In genomic region chr1:59596432-59596831, GRCh38 we compare ENCODE assay signal across 11 cellular contexts.
DNase-seq lines count a peak whose midpoint lies in the region; ATAC-seq and TF ChIP-seq lines count a peak whose summit lies in the region.
"Had no signal": no experiment of that assay in that cellular context is flagged by ENCODE, and none has a peak within 500 bp of the region (broad histone marks: within the 10 kb centered on the region; RNA-seq: fewer than 3 reads in every experiment).

No MANE protein-coding gene starts in this region.

- H3K27me3 ChIP-seq in osteoblast (ENCODE audit: insufficient read depth, low read length), result no peaks in the 10 kb centered on the region
- H3K27me3 ChIP-seq in BE2C, result no peaks in the 10 kb centered on the region

- no peak overlapping the region for H3K4me3 ChIP-seq in fibroblast of mammary gland (ENCODE audit: control insufficient read depth, low read depth, low read length)
- H3K4me3 ChIP-seq in osteoblast (ENCODE audit: insufficient read depth, low read length), result no peak overlapping the region
- no peak overlapping the region for H3K4me3 ChIP-seq in BE2C (ENCODE audit: low read depth, low read length)

- H4K20me1 ChIP-seq in osteoblast (ENCODE audit: insufficient read depth, low read length), result no peaks in the 10 kb centered on the region

- no peak for TF ChIP-seq CTCF in C4-2B (conservative IDR thresholded peaks at IDR 0.05)
- no peak for TF ChIP-seq CTCF in fibroblast of mammary gland (conservative IDR thresholded peaks at IDR 0.05; ENCODE audit: control insufficient read depth, insufficient read depth, low read depth, low read length)
- TF ChIP-seq CTCF in osteoblast (IDR thresholded peaks at IDR 0.05; ENCODE audit: extremely low read depth, low read depth, low read length), result no peak
- no peak for TF ChIP-seq CTCF in BE2C (IDR thresholded peaks at IDR 0.05; ENCODE audit: low read depth, low read length)

- DNase-seq in RPMI7951 (ENCODE audit: low read depth) (peak; percentile 80), fibroblast of mammary gland (ENCODE audit: low read depth) (peak; percentile 90), osteoblast (ENCODE audit: insufficient read length, low spot score, missing footprints) (peak; percentile 36), BE2C (no peak)
- DNase-seq in activated T-cell treated with anti-CD3 and anti-CD28 coated beads, Interleukin-2, amount 50 U/mL, for 48 hours, result no peak
- DNase-seq: effector CD4-positive, alpha-beta T cell; nephron progenitor cell; stimulated activated CD8-positive, alpha-beta memory T cell treated with anti-CD3 and anti-CD28 coated beads, Interleukin-4, amount 100 ng/mL, for 48 hours had no signal

- H3K36me3 ChIP-seq in osteoblast (ENCODE audit: insufficient read depth, low read length), result no peaks in the 10 kb centered on the region
- no peaks in the 10 kb centered on the region for H3K36me3 ChIP-seq in BE2C

- no peak overlapping the region for H2AFZ ChIP-seq in osteoblast (ENCODE audit: low read length)

- H3K79me2 ChIP-seq in osteoblast (ENCODE audit: insufficient read depth, low read length), result no peaks in the 10 kb centered on the region

- H3K4me2 ChIP-seq in osteoblast (ENCODE audit: insufficient read depth, low read length), result no peak overlapping the region

- no peaks in the 10 kb centered on the region for H3K9me3 ChIP-seq in osteoblast (ENCODE audit: low read depth, low read length)
- H3K9me3 ChIP-seq in BE2C, result no peaks in the 10 kb centered on the region

- H3K4me1 ChIP-seq in osteoblast (ENCODE audit: insufficient read depth, low read length), result peaks cover 15% of the 10 kb centered on the region
- H3K4me1 ChIP-seq in BE2C, result no peaks in the 10 kb centered on the region

- H3K27ac ChIP-seq in C4-2B (peak overlapping the region; percentile 84), osteoblast (ENCODE audit: low read depth, low read length) (peak overlapping the region; percentile 38)

- ATAC-seq in GM19463 (IDR thresholded peaks at IDR 0.05; ENCODE audit: unreplicated experiment), result no peak
- ATAC-seq in GM19023 (IDR thresholded peaks at IDR 0.05; ENCODE audit: unreplicated experiment), result no peak

Comparison
In these comparisons a context has a peak if more than half of its experiments do, and no peak if none do; other contexts are left out.
1. DNase-seq: peak in RPMI7951 (single experiment), fibroblast of mammary gland (single experiment) and osteoblast (single experiment); none in BE2C (single experiment) and activated T-cell treated with anti-CD3 and anti-CD28 coated beads, Interleukin-2, amount 50 U/mL, for 48 hours (0 of 2).